25 cellular contexts compared by ENCODE assay signal in the genomic region with DNA sequence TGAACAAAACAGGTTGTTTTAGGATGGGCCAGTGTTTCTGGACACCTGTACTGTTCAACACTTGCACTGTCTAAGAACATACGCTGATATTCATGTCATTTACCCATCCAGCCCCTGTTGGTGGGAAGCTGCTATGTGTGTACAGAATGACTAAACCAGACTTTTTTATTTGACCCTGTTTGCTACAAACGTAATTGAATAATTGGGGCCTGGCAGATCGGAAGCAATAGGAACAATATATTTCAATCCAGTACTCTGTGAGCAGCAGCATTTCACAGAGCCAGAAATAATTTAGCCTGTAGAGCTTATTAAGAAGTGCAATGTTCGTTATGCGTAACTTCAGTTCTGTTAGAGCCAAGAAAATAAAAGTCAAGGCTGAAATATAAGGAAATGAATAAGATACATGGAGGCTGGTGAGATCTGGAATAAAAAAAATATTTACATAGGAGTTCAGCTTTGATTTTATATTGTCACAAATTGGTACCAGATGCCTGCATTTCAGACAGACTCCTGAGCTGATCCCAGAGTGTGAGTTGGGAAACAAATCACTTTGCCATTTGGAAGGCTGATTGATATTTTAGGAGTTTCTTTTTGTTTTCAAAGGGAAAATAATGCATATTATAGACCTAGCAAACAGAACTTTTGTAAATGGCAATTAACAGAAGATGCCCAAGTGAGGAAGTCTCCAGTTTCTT. TPM values are rescaled to one million over a fixed set of nuclear protein-coding genes. Genes with fewer than 3 reads are reported as not detected.
A peak's percentile ranks its signal among the peaks of the same experiment; 100 is the strongest.
DNase-seq lines count a peak whose midpoint lies in the region; ATAC-seq, FAIRE-seq and TF ChIP-seq lines count a peak whose summit lies in the region.
"Had no signal": no experiment of that assay in that cellular context is flagged by ENCODE, and none has a peak within 500 bp of the region (broad histone marks: within the 10 kb centered on the region; RNA-seq: fewer than 3 reads in every experiment).

No MANE protein-coding gene starts in this region.

- H3K4me3 ChIP-seq in HepG2 (replicated peaks in 1 of 3; ENCODE audit: insufficient read depth in 1 of 3, low read depth in 2 of 3, low read length in 3 of 3) (no peak overlapping the region), right lobe of liver (no peak overlapping the region), keratinocyte (ENCODE audit: control insufficient read depth in 2 of 3, extremely low read depth in 1 of 3, insufficient read depth in 2 of 3, low read depth in 1 of 3, low read length in 3 of 3) (no peak overlapping the region)
- H3K4me3 ChIP-seq: esophagus muscularis mucosa, left lung, mucosa of descending colon, spleen, stomach had no signal

- H3K36me3 Mint-ChIP-seq in WTC11, result no peaks in the 10 kb centered on the region
- H3K36me3 Mint-ChIP-seq: CD14-positive monocyte had no signal

- in situ Hi-C loops in HepG2 (cut with HindIII; ENCODE audit: extremely low pct_ligation_motif_present, low pct_unique_long_range_greater_than_20kb), result no loop called here

- H3K9ac ChIP-seq in HepG2 (ENCODE audit: insufficient read depth, low read depth, low read length) (no peak overlapping the region), keratinocyte (ENCODE audit: control insufficient read depth, extremely low read depth, insufficient read depth, low read length) (no peak overlapping the region)

- TF ChIP-seq EP300 in HepG2 (IDR thresholded peaks at IDR 0.05; ENCODE audit: low read depth in 2 of 2, low read length in 2 of 2) (no peak), HepG2 (CRISPR knock-in tag; IDR thresholded peaks at IDR 0.05; ENCODE audit: borderline replicate concordance) (no peak)

- TF ChIP-seq POLR2A in HepG2 (IDR thresholded peaks at IDR 0.05; ENCODE audit: insufficient read depth in 1 of 2, low read depth in 2 of 2, low read length in 2 of 2) (no peak), right lobe of liver (IDR thresholded peaks at IDR 0.05) (no peak)

- no TSS peak for BruUV-seq in HepG2 (replicated peaks; lab: Mats Ljungman, UMichigan)

- peak overlapping the region; percentile 20; the same call in 1 of the 2 replicates for H3K27ac Mint-ChIP-seq in WTC11
- H3K27ac Mint-ChIP-seq: activated CD4-positive, alpha-beta T cell treated with anti-CD3 and anti-CD28 coated beads for 36 hours; activated T-cell treated with anti-CD3 and anti-CD28 coated beads, Interleukin-2, amount 50 U/mL, for 72 hours; effector memory CD8-positive, alpha-beta T cell had no signal

- WGBS in HepG2 (ENCODE audit: low lambda C conversion rate), result 96% methylated on average over 5 of the region's 5 CpGs
- 79% methylated on average over 5 of the region's 5 CpGs for WGBS in right lobe of liver (ENCODE audit: insufficient coverage, low coverage, low lambda C conversion rate, missing lambda C conversion rate)

- no peaks in the 10 kb centered on the region for H4K20me1 ChIP-seq in HepG2 (ENCODE audit: insufficient read depth, low read length)
- H4K20me1 ChIP-seq in keratinocyte (ENCODE audit: control insufficient read depth, extremely low read depth, insufficient read depth, low read length), result no peaks in the 10 kb centered on the region

- H3K27ac ChIP-seq in HepG2 (ENCODE audit: extremely low read length, insufficient read depth, low read length) (no peak overlapping the region), right lobe of liver (no peak overlapping the region), keratinocyte (ENCODE audit: control insufficient read depth, insufficient read depth, low read length) (no peak overlapping the region)
- H3K27ac ChIP-seq: esophagus muscularis mucosa, left lung, spleen, stomach had no signal

- H3K9me3 Mint-ChIP-seq in WTC11, result no peaks in the 10 kb centered on the region
- H3K9me3 Mint-ChIP-seq: activated T-cell treated with anti-CD3 and anti-CD28 coated beads, Interleukin-2, amount 50 U/mL, for 72 hours; effector memory CD8-positive, alpha-beta T cell had no signal

- H3K4me1 ChIP-seq in HepG2 (ENCODE audit: insufficient read depth, low read length), result peaks cover 37% of the 10 kb centered on the region
- peaks cover 0 to 23% (median 9%) of the 10 kb centered on the region in 4 donors for H3K4me1 ChIP-seq in right lobe of liver
- H3K4me1 ChIP-seq in keratinocyte (ENCODE audit: control insufficient read depth, extremely low read depth, insufficient read depth, low read length), result peaks cover 7% of the 10 kb centered on the region
- H3K4me1 ChIP-seq: spleen had no signal

- dilution Hi-C loops in keratinocyte (cut with MboI; ENCODE audit: extremely low pct_ligation_motif_present, low sequenced_read_pairs), result no loop called here

- H3K36me3 ChIP-seq in HepG2 (replicated peaks in 1 of 2; ENCODE audit: control insufficient read depth in 1 of 2, insufficient read depth in 2 of 2, low read length in 2 of 2), result peaks cover 2 to 17% of the 10 kb centered on the region in 2 experiments; a peak in 4 of 5 replicates
- H3K36me3 ChIP-seq in right lobe of liver, result no peaks in the 10 kb centered on the region
- H3K36me3 ChIP-seq in keratinocyte (ENCODE audit: control insufficient read depth in 2 of 2, extremely low read depth in 1 of 2, insufficient read depth in 2 of 2, low read length in 2 of 2), result no peaks in the 10 kb centered on the region
- H3K36me3 ChIP-seq: esophagus muscularis mucosa, left lung, spleen, stomach had no signal

- TF ChIP-seq CTCF in HepG2 (CRISPR knock-in tag; IDR thresholded peaks at IDR 0.05), result no peak
- TF ChIP-seq CTCF in right lobe of liver (IDR thresholded peaks at IDR 0.05), result no peak
- TF ChIP-seq CTCF in WTC11 (IDR thresholded peaks at IDR 0.05), result no peak
- no peak for TF ChIP-seq CTCF in keratinocyte (optimal IDR thresholded peaks at IDR 0.05 in 1 of 3, IDR thresholded peaks at IDR 0.05 in 1 of 3, conservative IDR thresholded peaks at IDR 0.05 in 1 of 3; ENCODE audit: extremely low read depth in 1 of 3, insufficient read depth in 2 of 3, low read length in 3 of 3)

- FAIRE-seq in HepG2 (lab: Jason Lieb, UNC) (peak; percentile 15), keratinocyte (lab: Jason Lieb, UNC) (no peak)
- FAIRE-seq: A204.1, D721Med had no signal

- H3K4me1 Mint-ChIP-seq in WTC11, result peaks cover 30% of the 10 kb centered on the region
- H3K4me1 Mint-ChIP-seq: activated CD4-positive, alpha-beta T cell treated with anti-CD3 and anti-CD28 coated beads for 36 hours; CD14-positive monocyte had no signal

- H3K27me3 ChIP-seq in HepG2 (ENCODE audit: control insufficient read depth in 1 of 2, insufficient read depth in 2 of 2, low read length in 2 of 2) (no peaks in the 10 kb centered on the region), right lobe of liver (no peaks in the 10 kb centered on the region), keratinocyte (ENCODE audit: control insufficient read depth, extremely low read depth, insufficient read depth, low read length) (no peaks in the 10 kb centered on the region)
- H3K27me3 ChIP-seq: esophagus muscularis mucosa, left lung, spleen, stomach had no signal

- ATAC-seq in HepG2 (no peak; the same call in 2 of the 3 replicates), right lobe of liver (no peak), WTC11 (no peak), GM18498 (IDR thresholded peaks at IDR 0.05; ENCODE audit: unreplicated experiment) (no peak)
- ATAC-seq: activated CD4-positive, alpha-beta T cell treated with anti-CD3 and anti-CD28 coated beads for 36 hours; activated T-cell treated with anti-CD3 and anti-CD28 coated beads, Interleukin-2, amount 50 U/mL, for 72 hours; effector memory CD8-positive, alpha-beta T cell; mucosa of descending colon had no signal

- CTCF ChIA-PET in HepG2 (lab: Yijun Ruan, JAX; ENCODE audit: low intra/inter-chr PET ratio, low total read pairs) (no interaction called here), WTC11 (lab: Charles Lee) (interaction anchor here (0.8 to 2.5 kb wide), 7 partner anchors 8 to 52 kb away, joined by 3 to 12 read pairs (median 5); no protein-coding TSS in a partner anchor)

- DNase-seq in HepG2 (ENCODE audit: low spot score) (no peak), right lobe of liver (no peak), WTC11 (ENCODE audit: low spot score) (no peak), keratinocyte (ENCODE audit: low read depth, low spot score) (no peak), NCI-H2227 treated with DMSO at 0.1 percent for 48 hours (lab: John Stamatoyannopoulos, UW) (no peak), dedifferentiated amniotic fluid mesenchymal stem cell (ENCODE audit: extremely low spot score) (no peak), SHP77 (lab: John Stamatoyannopoulos, UW) (no peak)
- DNase-seq: activated CD4-positive, alpha-beta T cell treated with anti-CD3 and anti-CD28 coated beads for 36 hours; activated naive CD4-positive, alpha-beta T cell treated with anti-CD3 and anti-CD28 coated beads, Interleukin-2, amount 50 U/mL, for 16 hours; activated T-cell treated with anti-CD3 and anti-CD28 coated beads, Interleukin-2, amount 50 U/mL, for 72 hours; effector memory CD8-positive, alpha-beta T cell; head of caudate nucleus; left lung; mucosa of descending colon; NCI-H1105; NCI-H510A; RPMI8226; spleen; stomach; SW 1271 had no signal

- intact Hi-C loops in HepG2 (cut with micrococcal nuclease; ENCODE audit: unreplicated experiment), result no loop called here
- intact Hi-C loops in right lobe of liver (cut with DNase I), result no loop called here

- no peak overlapping the region for H3K4me2 ChIP-seq in HepG2 (ENCODE audit: low read depth, low read length)
- H3K4me2 ChIP-seq in keratinocyte (ENCODE audit: control insufficient read depth, extremely low read depth, insufficient read depth, low read depth, low read length), result peak overlapping the region; percentile 41

- POLR2A ChIA-PET in HepG2 (lab: Yijun Ruan, JAX), result interaction anchor here (1.1 kb wide), 1 partner anchor 12 kb away, joined by 3 read pairs; no protein-coding TSS in a partner anchor
- POLR2A ChIA-PET in WTC11 (lab: Charles Lee), result interaction anchor here (1.0 to 1.3 kb wide), 2 partner anchors 12 to 18 kb away, joined by 3 read pairs; no protein-coding TSS in a partner anchor

- H3K9me3 ChIP-seq in HepG2 (ENCODE audit: low read length), result no peaks in the 10 kb centered on the region
- no peaks in the 10 kb centered on the region for H3K9me3 ChIP-seq in right lobe of liver
- H3K9me3 ChIP-seq in keratinocyte (ENCODE audit: control insufficient read depth, low read depth, low read length), result no peaks in the 10 kb centered on the region
- H3K9me3 ChIP-seq: esophagus muscularis mucosa, left lung, mucosa of descending colon, spleen, stomach had no signal

- no peaks in the 10 kb centered on the region for H3K9me1 ChIP-seq in keratinocyte (ENCODE audit: control insufficient read depth, extremely low read depth, insufficient read depth, low read length)

- H3K27me3 Mint-ChIP-seq in WTC11 (ENCODE audit: low read depth), result no peaks in the 10 kb centered on the region
- H3K27me3 Mint-ChIP-seq: activated CD4-positive, alpha-beta T cell treated with anti-CD3 and anti-CD28 coated beads for 36 hours had no signal

- no peak overlapping the region for H3K4me3 Mint-ChIP-seq in WTC11
- H3K4me3 Mint-ChIP-seq: activated CD4-positive, alpha-beta T cell treated with anti-CD3 and anti-CD28 coated beads for 36 hours; activated T-cell treated with anti-CD3 and anti-CD28 coated beads, Interleukin-2, amount 50 U/mL, for 72 hours; CD14-positive monocyte; effector memory CD8-positive, alpha-beta T cell had no signal

- no peak overlapping the region for H2AFZ ChIP-seq in HepG2 (ENCODE audit: low read length)
- H2AFZ ChIP-seq in keratinocyte (ENCODE audit: control insufficient read depth, low read length), result peak overlapping the region; percentile 84

- H3K79me2 ChIP-seq in HepG2 (ENCODE audit: insufficient read depth, low read length), result peaks cover 76% of the 10 kb centered on the region
- H3K79me2 ChIP-seq in keratinocyte (ENCODE audit: control insufficient read depth, insufficient read depth, low read length), result no peaks in the 10 kb centered on the region

- no peak for TF ChIP-seq RAD21 in HepG2 (CRISPR knock-in tag; IDR thresholded peaks at IDR 0.05)

RNA-seq across cellular contexts. Expression of a gene that starts 19.7 kb away (rescaled TPM):
- total RNA-seq in HepG2 (2016; rRNA removed; fragmentation: Illumina TruSeq; extraction: Trizol) (25.8 and 32.4 TPM in 2 replicates), right lobe of liver (10 to 100 TPM in 5 of 6 experiments, 1 to 10 TPM in 1; 7.4 to 21.5 (median 11.3) TPM), WTC11 (2021) (15.4 to 18.0 TPM (median 17.0 TPM) in 3 replicates)
- 7.2 and 8.8 TPM in 2 replicates for total RNA-seq in HepG2 (2016; cell fraction: cytosol; rRNA removed; fragmentation: Illumina TruSeq; extraction: Trizol; ENCODE audit: low read depth)
- total RNA-seq in HepG2 (2016; cell fraction: insoluble cytoplasmic fraction; rRNA removed; fragmentation: Illumina TruSeq; extraction: Trizol), result 24.2 and 25.8 TPM in 2 replicates
- 31.6 and 31.8 TPM in 2 replicates for total RNA-seq in HepG2 (2016; cell fraction: membrane; rRNA removed; fragmentation: Illumina TruSeq; extraction: Trizol)
- 23.4 and 24.3 TPM in 2 replicates for total RNA-seq in HepG2 (2016; cell fraction: nucleus; rRNA removed; fragmentation: Illumina TruSeq; extraction: Trizol)
- polyA plus RNA-seq in HepG2 (2011; rRNA removed) (14.7 and 15.5 TPM in 2 replicates), keratinocyte (0.63 to 1.2 TPM (median 1.00 TPM) in 3 replicates)
- 11.3 and 13.8 TPM in 2 replicates for polyA plus RNA-seq in HepG2 (2011; cell fraction: cytosol; rRNA removed)
- polyA plus RNA-seq in HepG2 (2011; cell fraction: nucleus; rRNA removed), result 13.3 and 13.6 TPM in 2 replicates
- polyA plus RNA-seq in HepG2 (2012), result 21.4 and 30.0 TPM in 2 replicates
- polyA plus RNA-seq in HepG2 (2016; cell fraction: cytosol; fragmentation: Illumina TruSeq; extraction: Trizol; ENCODE audit: low read depth), result 8.1 and 10.3 TPM in 2 replicates
- polyA plus RNA-seq in HepG2 (2016; cell fraction: insoluble cytoplasmic fraction; fragmentation: Illumina TruSeq; extraction: Trizol; ENCODE audit: low read depth), result 31.8 and 42.4 TPM in 2 replicates
- 27.2 and 29.8 TPM in 2 replicates for polyA plus RNA-seq in HepG2 (2016; cell fraction: membrane; fragmentation: Illumina TruSeq; extraction: Trizol; ENCODE audit: low read depth)
- polyA plus RNA-seq in HepG2 (2016; cell fraction: nucleus; fragmentation: Illumina TruSeq; extraction: Trizol; ENCODE audit: insufficient read depth, low read depth), result 28.1 and 31.7 TPM in 2 replicates
- polyA minus RNA-seq in HepG2 (2011; rRNA and poly(A)+ RNA removed; ENCODE audit: low replicate concordance), result 12.7 and 15.8 TPM in 2 replicates
- 12.3 and 13.9 TPM in 2 replicates for polyA minus RNA-seq in HepG2 (2011; cell fraction: cytosol; rRNA and poly(A)+ RNA removed)
- polyA minus RNA-seq in HepG2 (2011; cell fraction: nucleus; rRNA and poly(A)+ RNA removed), result 26.8 and 35.3 TPM in 2 replicates
- 3.1 TPM for polyA plus RNA-seq in keratinocyte (2011; ENCODE audit: low read depth)
- polyA plus RNA-seq in keratinocyte (2011; cell fraction: cytosol; rRNA removed), result 1.1 and 1.3 TPM in 2 replicates
- polyA plus RNA-seq in keratinocyte (2011; cell fraction: nucleus; rRNA removed), result 1.4 TPM in 2 replicates
- 1.3 and 1.5 TPM in 2 replicates for polyA plus RNA-seq in keratinocyte (2012; ENCODE audit: low replicate concordance)
- 0.69 to 3.3 TPM (median 0.72 TPM) in 3 replicates for polyA minus RNA-seq in keratinocyte
- not detected for polyA minus RNA-seq in keratinocyte (2011; cell fraction: cytosol; rRNA and poly(A)+ RNA removed)
- polyA minus RNA-seq in keratinocyte (2011; cell fraction: nucleus; rRNA and poly(A)+ RNA removed), result 0.84 and 2.3 TPM in 2 replicates
